In genomic region chr4:81852031-81852715, GRCh38 we compare ENCODE assay signal across 31 cellular contexts.
"Had no signal": no experiment of that assay in that cellular context is flagged by ENCODE, and none has a peak within 500 bp of the region (broad histone marks: within the 10 kb centered on the region; RNA-seq: fewer than 3 reads in every experiment).

No MANE protein-coding gene starts in this region.

- H3K4me1 Mint-ChIP-seq: activated B cell treated with CpG ODN at 0.5 μM for 24 hours; brain; central memory CD8-positive, alpha-beta T cell had no signal

- H3K27me3 Mint-ChIP-seq: activated CD4-positive, alpha-beta T cell treated with anti-CD3 and anti-CD28 coated beads, Interleukin-2, amount 10 ng/mL, durations not matched to agents 24 days and 14 days; activated naive CD8-positive, alpha-beta T cell treated with anti-CD3 and anti-CD28 coated beads for 36 hours; central memory CD8-positive, alpha-beta T cell had no signal

- ATAC-seq: activated CD8-positive, alpha-beta T cell treated with anti-CD3 and anti-CD28 coated beads for 36 hours; activated naive CD4-positive, alpha-beta T cell treated with anti-CD3 and anti-CD28 coated beads, Interleukin-2, amount 50 U/mL, for 72 hours; activated T-cell treated with anti-CD3 and anti-CD28 coated beads, Interleukin-2, amount 50 U/mL, for 72 hours; activated T-helper 17 cell treated with anti-CD3 and anti-CD28 coated beads, Interleukin-2, amount 50 U/mL, for 72 hours had no signal

- DNase-seq: activated B cell treated with CpG ODN at 0.5 μM for 24 hours; activated CD4-positive, alpha-beta memory T cell treated with anti-CD3 and anti-CD28 coated beads for 36 hours; activated CD4-positive, alpha-beta T cell treated with anti-CD3 and anti-CD28 coated beads for 4 hours; activated CD4-positive, alpha-beta T cell treated with anti-CD3 and anti-CD28 coated beads, Interleukin-2, amount 10 ng/mL, durations not matched to agents 24 days and 14 days; activated CD4-positive, alpha-beta T cell treated with anti-CD3 and anti-CD28 coated beads, Interleukin-2, amount 50 U/mL, for 1 hour; activated CD4-positive, alpha-beta T cell treated with anti-CD3 and anti-CD28 coated beads, Interleukin-2, amount 50 U/mL, for 4 hours; activated CD4-positive, CD25-positive, alpha-beta regulatory T cell treated with anti-CD3 and anti-CD28 coated beads, Interleukin-2, amount 50 U/mL, for 72 hours; activated CD8-positive, alpha-beta memory T cell treated with anti-CD3 and anti-CD28 coated beads, Interleukin-2, amount 50 U/mL, for 4 hours; activated CD8-positive, alpha-beta T cell treated with anti-CD3 and anti-CD28 coated beads for 36 hours; activated effector memory CD4-positive, alpha-beta T cell treated with anti-CD3 and anti-CD28 coated beads, Interleukin-2, amount 50 U/mL, for 16 hours; activated gamma-delta T cell treated with Interleukin-2 at 50 U/mL for 16 hours; activated naive CD4-positive, alpha-beta T cell; activated naive CD4-positive, alpha-beta T cell treated with anti-CD3 and anti-CD28 coated beads for 36 hours; activated naive CD4-positive, alpha-beta T cell treated with anti-CD3 and anti-CD28 coated beads, Interleukin-2, amount 50 U/mL, for 16 hours; activated naive CD8-positive, alpha-beta T cell treated with anti-CD3 and anti-CD28 coated beads for 36 hours; activated T-cell treated with anti-CD3 and anti-CD28 coated beads for 4 hours; activated T-cell treated with anti-CD3 and anti-CD28 coated beads, Interleukin-2, amount 50 U/mL, for 1 hour; activated T-cell treated with anti-CD3 and anti-CD28 coated beads, Interleukin-2, amount 50 U/mL, for 4 hours; activated T-cell treated with anti-CD3 and anti-CD28 coated beads, Interleukin-2, amount 50 U/mL, for 72 hours; amygdala; anterior cingulate cortex; T-helper 1 cell; T-helper 2 cell; T-helper 9 cell had no signal

- H3K4me3 Mint-ChIP-seq: activated B cell treated with CpG ODN at 0.5 μM for 24 hours; activated CD4-positive, alpha-beta memory T cell treated with anti-CD3 and anti-CD28 coated beads for 36 hours; activated CD4-positive, alpha-beta T cell treated with anti-CD3 and anti-CD28 coated beads, Interleukin-2, amount 10 ng/mL, durations not matched to agents 24 days and 14 days; activated CD8-positive, alpha-beta T cell treated with anti-CD3 and anti-CD28 coated beads for 36 hours; activated naive CD4-positive, alpha-beta T cell treated with anti-CD3 and anti-CD28 coated beads for 36 hours; activated naive CD8-positive, alpha-beta T cell treated with anti-CD3 and anti-CD28 coated beads for 36 hours; activated T-cell treated with anti-CD3 and anti-CD28 coated beads, Interleukin-2, amount 50 U/mL, for 4 hours; activated T-cell treated with anti-CD3 and anti-CD28 coated beads, Interleukin-2, amount 50 U/mL, for 72 hours; activated T-helper 1 cell treated with anti-CD3 and anti-CD28 coated beads, Interleukin-12 subunit alpha, Interleukin-12 subunit beta, Interleukin-2, Interleukin-4 antibody, amounts not matched to agents 30 ng/mL and 10 ng/mL and 1 ng/mL, durations not matched to agents 14 hours and 24 hours and 36 hours; activated T-helper 17 cell treated with anti-CD3 and anti-CD28 coated beads, Interleukin-2, amount 50 U/mL, for 72 hours; brain; central memory CD8-positive, alpha-beta T cell; T-helper 1 cell treated with Interleukin-12 subunit alpha and Interleukin-12 subunit beta and Interleukin-4 antibody, amounts not matched to agents 30 μg/mL and 1 μg/mL, for 36 hours; T-helper 2 cell treated with Interferon-gamma antibody and Interleukin-4, amounts not matched to agents 5 μg/mL and 100 μg/mL, for 36 hours had no signal

- H3K27ac Mint-ChIP-seq: activated B cell treated with CpG ODN at 0.5 μM for 24 hours; activated CD4-positive, alpha-beta memory T cell treated with anti-CD3 and anti-CD28 coated beads for 36 hours; activated CD4-positive, alpha-beta T cell treated with anti-CD3 and anti-CD28 coated beads, Interleukin-2, amount 10 ng/mL, durations not matched to agents 24 days and 14 days; activated CD8-positive, alpha-beta T cell treated with anti-CD3 and anti-CD28 coated beads for 36 hours; activated naive CD4-positive, alpha-beta T cell treated with anti-CD3 and anti-CD28 coated beads for 36 hours; activated naive CD4-positive, alpha-beta T cell treated with anti-CD3 and anti-CD28 coated beads, Interleukin-2, amount 50 U/mL, for 72 hours; activated T-cell treated with anti-CD3 and anti-CD28 coated beads, Interleukin-2, amount 50 U/mL, for 72 hours; activated T-helper 1 cell treated with anti-CD3 and anti-CD28 coated beads, Interleukin-12 subunit alpha, Interleukin-12 subunit beta, Interleukin-2, Interleukin-4 antibody, amounts not matched to agents 30 ng/mL and 10 ng/mL and 1 ng/mL, durations not matched to agents 14 hours and 24 hours and 36 hours; activated T-helper 17 cell treated with anti-CD3 and anti-CD28 coated beads, Interleukin-2, amount 50 U/mL, for 72 hours; brain; T-helper 1 cell treated with Interleukin-12 subunit alpha and Interleukin-12 subunit beta and Interleukin-4 antibody, amounts not matched to agents 30 μg/mL and 1 μg/mL, for 36 hours; T-helper 2 cell treated with Interferon-gamma antibody and Interleukin-4, amounts not matched to agents 5 μg/mL and 100 μg/mL, for 36 hours had no signal

- H3K9me3 Mint-ChIP-seq: activated T-helper 17 cell treated with anti-CD3 and anti-CD28 coated beads, Interleukin-2, amount 50 U/mL, for 72 hours had no signal
